ENCODE assay signal across 1 cellular context in the genomic region with DNA sequence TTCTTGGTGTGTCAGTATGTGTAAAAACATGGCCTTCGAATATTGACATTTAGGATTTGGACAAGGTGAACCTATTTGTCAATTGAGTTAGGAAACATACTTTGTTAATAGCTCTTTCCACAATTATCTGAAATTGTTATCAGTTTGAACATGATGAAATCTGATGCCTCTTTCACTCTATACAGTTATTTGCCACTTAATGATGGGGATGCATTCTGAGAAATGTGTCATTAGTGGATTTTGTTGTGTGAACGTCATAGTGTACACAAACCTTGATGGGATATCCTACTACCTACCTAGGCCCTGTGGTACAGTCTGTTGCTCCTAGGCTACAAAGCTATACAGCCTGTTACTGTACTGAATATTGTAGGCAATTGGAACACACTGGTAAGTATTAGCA.
TF ChIP-seq lines count a peak whose summit lies in the region.

No MANE protein-coding gene starts in this region.

TF ChIP-seq in K562, 482 proteins besides CTCF, POLR2A, EP300 and RAD21:
- TF ChIP-seq FOSL1 (tag; conservative IDR thresholded peaks at IDR 0.05): 0 out of 2 replicates have a peak, but pooled peaks have one; percentile 14
- TF ChIP-seq, protein P1, sequence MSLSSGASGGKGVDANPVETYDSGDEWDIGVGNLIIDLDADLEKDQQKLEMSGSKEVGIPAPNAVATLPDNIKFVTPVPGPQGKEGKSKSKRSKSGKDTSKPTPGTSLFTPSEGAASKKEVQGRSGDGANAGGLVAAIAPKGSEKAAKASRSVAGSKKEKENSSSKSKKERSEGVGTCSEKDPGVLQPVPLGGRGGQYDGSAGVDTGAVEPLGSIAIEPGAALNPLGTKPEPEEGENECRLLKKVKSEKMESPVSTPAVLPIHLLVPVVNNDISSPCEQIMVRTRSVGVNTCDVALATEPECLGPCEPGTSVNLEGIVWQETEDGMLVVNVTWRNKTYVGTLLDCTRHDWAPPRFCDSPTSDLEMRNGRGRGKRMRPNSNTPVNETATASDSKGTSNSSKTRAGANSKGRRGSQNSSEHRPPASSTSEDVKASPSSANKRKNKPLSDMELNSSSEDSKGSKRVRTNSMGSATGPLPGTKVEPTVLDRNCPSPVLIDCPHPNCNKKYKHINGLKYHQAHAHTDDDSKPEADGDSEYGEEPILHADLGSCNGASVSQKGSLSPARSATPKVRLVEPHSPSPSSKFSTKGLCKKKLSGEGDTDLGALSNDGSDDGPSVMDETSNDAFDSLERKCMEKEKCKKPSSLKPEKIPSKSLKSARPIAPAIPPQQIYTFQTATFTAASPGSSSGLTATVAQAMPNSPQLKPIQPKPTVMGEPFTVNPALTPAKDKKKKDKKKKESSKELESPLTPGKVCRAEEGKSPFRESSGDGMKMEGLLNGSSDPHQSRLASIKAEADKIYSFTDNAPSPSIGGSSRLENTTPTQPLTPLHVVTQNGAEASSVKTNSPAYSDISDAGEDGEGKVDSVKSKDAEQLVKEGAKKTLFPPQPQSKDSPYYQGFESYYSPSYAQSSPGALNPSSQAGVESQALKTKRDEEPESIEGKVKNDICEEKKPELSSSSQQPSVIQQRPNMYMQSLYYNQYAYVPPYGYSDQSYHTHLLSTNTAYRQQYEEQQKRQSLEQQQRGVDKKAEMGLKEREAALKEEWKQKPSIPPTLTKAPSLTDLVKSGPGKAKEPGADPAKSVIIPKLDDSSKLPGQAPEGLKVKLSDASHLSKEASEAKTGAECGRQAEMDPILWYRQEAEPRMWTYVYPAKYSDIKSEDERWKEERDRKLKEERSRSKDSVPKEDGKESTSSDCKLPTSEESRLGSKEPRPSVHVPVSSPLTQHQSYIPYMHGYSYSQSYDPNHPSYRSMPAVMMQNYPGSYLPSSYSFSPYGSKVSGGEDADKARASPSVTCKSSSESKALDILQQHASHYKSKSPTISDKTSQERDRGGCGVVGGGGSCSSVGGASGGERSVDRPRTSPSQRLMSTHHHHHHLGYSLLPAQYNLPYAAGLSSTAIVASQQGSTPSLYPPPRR (CRISPR knock-in tag; IDR thresholded peaks at IDR 0.05; ENCODE audit: borderline replicate concordance): no peak
- TF ChIP-seq, protein P2, sequence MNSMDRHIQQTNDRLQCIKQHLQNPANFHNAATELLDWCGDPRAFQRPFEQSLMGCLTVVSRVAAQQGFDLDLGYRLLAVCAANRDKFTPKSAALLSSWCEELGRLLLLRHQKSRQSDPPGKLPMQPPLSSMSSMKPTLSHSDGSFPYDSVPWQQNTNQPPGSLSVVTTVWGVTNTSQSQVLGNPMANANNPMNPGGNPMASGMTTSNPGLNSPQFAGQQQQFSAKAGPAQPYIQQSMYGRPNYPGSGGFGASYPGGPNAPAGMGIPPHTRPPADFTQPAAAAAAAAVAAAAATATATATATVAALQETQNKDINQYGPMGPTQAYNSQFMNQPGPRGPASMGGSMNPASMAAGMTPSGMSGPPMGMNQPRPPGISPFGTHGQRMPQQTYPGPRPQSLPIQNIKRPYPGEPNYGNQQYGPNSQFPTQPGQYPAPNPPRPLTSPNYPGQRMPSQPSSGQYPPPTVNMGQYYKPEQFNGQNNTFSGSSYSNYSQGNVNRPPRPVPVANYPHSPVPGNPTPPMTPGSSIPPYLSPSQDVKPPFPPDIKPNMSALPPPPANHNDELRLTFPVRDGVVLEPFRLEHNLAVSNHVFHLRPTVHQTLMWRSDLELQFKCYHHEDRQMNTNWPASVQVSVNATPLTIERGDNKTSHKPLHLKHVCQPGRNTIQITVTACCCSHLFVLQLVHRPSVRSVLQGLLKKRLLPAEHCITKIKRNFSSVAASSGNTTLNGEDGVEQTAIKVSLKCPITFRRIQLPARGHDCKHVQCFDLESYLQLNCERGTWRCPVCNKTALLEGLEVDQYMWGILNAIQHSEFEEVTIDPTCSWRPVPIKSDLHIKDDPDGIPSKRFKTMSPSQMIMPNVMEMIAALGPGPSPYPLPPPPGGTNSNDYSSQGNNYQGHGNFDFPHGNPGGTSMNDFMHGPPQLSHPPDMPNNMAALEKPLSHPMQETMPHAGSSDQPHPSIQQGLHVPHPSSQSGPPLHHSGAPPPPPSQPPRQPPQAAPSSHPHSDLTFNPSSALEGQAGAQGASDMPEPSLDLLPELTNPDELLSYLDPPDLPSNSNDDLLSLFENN (IDR thresholded peaks at IDR 0.05; ENCODE audit: low read depth in 2 of 2, low read length in 2 of 2): no peak
- no peak for TF ChIP-seq HNRNPUL1 (IDR thresholded peaks at IDR 0.05; ENCODE audit: low read length)
- TF ChIP-seq HNRNPH1 (optimal IDR thresholded peaks at IDR 0.05; ENCODE audit: low read depth, low read length): no peak
- TF ChIP-seq, protein P3, sequence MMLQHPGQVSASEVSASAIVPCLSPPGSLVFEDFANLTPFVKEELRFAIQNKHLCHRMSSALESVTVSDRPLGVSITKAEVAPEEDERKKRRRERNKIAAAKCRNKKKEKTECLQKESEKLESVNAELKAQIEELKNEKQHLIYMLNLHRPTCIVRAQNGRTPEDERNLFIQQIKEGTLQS (IDR thresholded peaks at IDR 0.05): peak; percentile 61
- TF ChIP-seq, protein P3 (CRISPR knock-in tag; conservative IDR thresholded peaks at IDR 0.05): no peak
- TF ChIP-seq GABPB2 (CRISPR knock-in tag; conservative IDR thresholded peaks at IDR 0.05): no peak
